Comparison of ENCODE assay signal across 25 cellular contexts in the genomic region with DNA sequence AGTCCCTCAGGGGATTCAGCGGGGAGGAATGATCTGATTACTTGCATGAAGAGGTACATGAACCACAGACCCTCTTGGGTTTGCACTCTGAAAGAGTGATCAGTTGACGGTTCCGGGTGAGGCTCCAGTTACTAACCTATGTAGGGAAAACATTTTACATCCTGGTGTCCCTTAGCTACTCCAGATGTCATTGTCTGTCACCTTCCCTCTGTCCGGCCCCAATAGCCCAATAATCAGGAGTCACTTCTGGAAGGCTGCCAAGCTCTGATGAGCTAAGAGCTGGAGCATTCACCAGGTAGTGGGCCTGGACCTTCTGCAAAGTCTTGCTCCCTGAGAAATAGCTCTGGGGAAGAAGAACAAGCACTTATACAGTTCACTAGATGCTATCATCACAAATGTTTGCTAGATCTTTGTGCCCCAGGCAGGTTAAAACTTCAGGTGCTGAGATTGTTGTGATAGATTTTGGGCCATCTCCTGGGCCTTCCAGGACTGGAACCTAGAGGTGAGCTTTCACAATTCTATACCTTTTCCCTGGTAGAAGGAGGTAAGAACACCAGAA.
DNase-seq lines count a peak whose midpoint lies in the region; ATAC-seq and TF ChIP-seq lines count a peak whose summit lies in the region.
"Had no signal": no experiment of that assay in that cellular context is flagged by ENCODE, and none has a peak within 500 bp of the region (broad histone marks: within the 10 kb centered on the region; RNA-seq: fewer than 3 reads in every experiment).

No MANE protein-coding gene starts in this region.

- intact Hi-C loops in right cardiac atrium (cut with DNase I) (loop anchor here in 3 of 4 donors (10.0 kb wide), 3 partner anchors 65 to 165 kb away; a partner anchor contains a TSS), Right ventricle myocardium superior (cut with DNase I) (no loop called here), sigmoid colon (cut with DNase I) (no loop called here)

- H3K4me3 ChIP-seq in right cardiac atrium (ENCODE audit: low read length): no peak overlapping the region
- no peak overlapping the region for H3K4me3 ChIP-seq in SJCRH30
- no peak overlapping the region for H3K4me3 ChIP-seq in sigmoid colon
- no peak overlapping the region for H3K4me3 ChIP-seq in tibial nerve
- H3K4me3 ChIP-seq: suprapubic skin had no signal

- H3K27me3 ChIP-seq in right cardiac atrium (ENCODE audit: control insufficient read depth, insufficient read depth) (no peaks in the 10 kb centered on the region), SJCRH30 (no peaks in the 10 kb centered on the region), sigmoid colon (no peaks in the 10 kb centered on the region), tibial nerve (no peaks in the 10 kb centered on the region)
- H3K27me3 ChIP-seq: brain microvascular endothelial cell, suprapubic skin had no signal

- TF ChIP-seq CTCF in sigmoid colon (IDR thresholded peaks at IDR 0.05): no peak
- no peak for TF ChIP-seq CTCF in tibial nerve (IDR thresholded peaks at IDR 0.05)

- WGBS in right cardiac atrium: 79% methylated on average over 4 of the region's 4 CpGs
- 78 to 90% methylated on average over 4 of the region's 4 CpGs for WGBS in sigmoid colon, 2 donors
- 82 to 93% methylated on average over 4 of the region's 4 CpGs for WGBS in tibial nerve, 2 donors

- TF ChIP-seq POLR2A in sigmoid colon (IDR thresholded peaks at IDR 0.05): no peak
- TF ChIP-seq POLR2A in tibial nerve (IDR thresholded peaks at IDR 0.05): no peak

- no peaks in the 10 kb centered on the region for H3K9me3 ChIP-seq in right cardiac atrium (ENCODE audit: control insufficient read depth, low read length)
- no peaks in the 10 kb centered on the region for H3K9me3 ChIP-seq in SJCRH30 (replicated peaks)
- H3K9me3 ChIP-seq in sigmoid colon: no peaks in the 10 kb centered on the region
- no peaks in the 10 kb centered on the region for H3K9me3 ChIP-seq in tibial nerve
- H3K9me3 ChIP-seq: SK-N-SH, suprapubic skin had no signal

- H3K4me1 ChIP-seq in right cardiac atrium (ENCODE audit: control insufficient read depth, insufficient read depth, low read length): peaks cover 12% of the 10 kb centered on the region
- H3K4me1 ChIP-seq in SJCRH30: peaks cover 9% of the 10 kb centered on the region
- peaks cover 0 to 20% (median 16%) of the 10 kb centered on the region in 4 donors for H3K4me1 ChIP-seq in sigmoid colon
- peaks cover 0 to 16% (median 0%) of the 10 kb centered on the region in 4 donors for H3K4me1 ChIP-seq in tibial nerve
- H3K4me1 ChIP-seq: parathyroid adenoma had no signal

- H3K27ac ChIP-seq in right cardiac atrium (ENCODE audit: low read length) (peak overlapping the region; percentile 17), SJCRH30 (no peak overlapping the region), sigmoid colon (no peak overlapping the region), tibial nerve (no peak overlapping the region)
- H3K27ac ChIP-seq: brain microvascular endothelial cell, parathyroid adenoma, suprapubic skin had no signal

- H3K36me3 ChIP-seq in SJCRH30: no peaks in the 10 kb centered on the region
- peaks cover 0 to 31% (median 0%) of the 10 kb centered on the region in 4 donors for H3K36me3 ChIP-seq in sigmoid colon
- H3K36me3 ChIP-seq in tibial nerve: no peaks in the 10 kb centered on the region
- H3K36me3 ChIP-seq: brain microvascular endothelial cell had no signal

- no peak for TF ChIP-seq EP300 in sigmoid colon (IDR thresholded peaks at IDR 0.05)
- no peak for TF ChIP-seq EP300 in tibial nerve (IDR thresholded peaks at IDR 0.05)

- ATAC-seq in right cardiac atrium (no peak), Right ventricle myocardium superior (ENCODE audit: poor library complexity) (no peak), GM19452 (IDR thresholded peaks at IDR 0.05; ENCODE audit: unreplicated experiment) (no peak)
- ATAC-seq: left colon had no signal

- DNase-seq in NCI-H146 (lab: John Stamatoyannopoulos, UW) (peak; percentile 3), NCI-H146 treated with DMSO at 0.1 percent for 48 hours (lab: John Stamatoyannopoulos, UW; ENCODE audit: unreplicated experiment) (no peak), right cardiac atrium (no peak), Right ventricle myocardium superior (no peak), SJCRH30 (peak; percentile 52 to 75), sigmoid colon (no peak), tibial nerve (ENCODE audit: low spot score in 2 of 2) (no peak)
- DNase-seq: activated B cell treated with CpG ODN at 0.5 μM for 24 hours; activated CD4-positive, alpha-beta T cell treated with anti-CD3 and anti-CD28 coated beads, Interleukin-2, amount 10 ng/mL, durations not matched to agents 7 days and 5 days; amygdala; brain microvascular endothelial cell; Calu3; EL; hypothalamus; KBM-7; left colon; NCI-H526; nephron progenitor cell; RPMI8226; SK-N-SH; stimulated activated CD4-positive, alpha-beta T cell treated with anti-CD3 and anti-CD28 coated beads, Interleukin-1b, Interleukin-23, amount 100 ng/mL, for 48 hours; stimulated activated naive CD4-positive, alpha-beta T cell treated with Interleukin-2 at 50 U/mL for 16 hours had no signal

Comparison
In these comparisons a context has a peak if more than half of its experiments do, and no peak if none do; other contexts are left out.
1. DNase-seq: peak in NCI-H146 (single experiment) and SJCRH30 (2 of 2); none in NCI-H146 treated with DMSO at 0.1 percent for 48 hours (single experiment), right cardiac atrium (0 of 3), Right ventricle myocardium superior (single experiment), sigmoid colon (single experiment) and tibial nerve (0 of 2).
2. intact Hi-C loops: an anchor here in right cardiac atrium (10.0 kb wide); none called in Right ventricle myocardium superior and sigmoid colon.